9 cellular contexts compared by ENCODE assay signal in genomic region chr10:125448596-125448995, GRCh38.
DNase-seq lines count a peak whose midpoint lies in the region; ATAC-seq and TF ChIP-seq lines count a peak whose summit lies in the region.
"Had no signal": no experiment of that assay in that cellular context is flagged by ENCODE, and none has a peak within 500 bp of the region (broad histone marks: within the 10 kb centered on the region; RNA-seq: fewer than 3 reads in every experiment).

No MANE protein-coding gene starts in this region.

- BruUV-seq in OCI-LY7 (replicated peaks; lab: Mats Ljungman, UMichigan) = no TSS peak

- H3K9me2 ChIP-seq in OCI-LY7 (ENCODE audit: insufficient read depth, low read length) = no peaks in the 10 kb centered on the region

- H4K20me1 ChIP-seq in OCI-LY7 (ENCODE audit: insufficient read depth, low read length) = no peaks in the 10 kb centered on the region

- intact Hi-C loops in OCI-LY7 (cut with micrococcal nuclease; ENCODE audit: unreplicated experiment) = no loop called here

- 34 to 35% methylated on average over 5 of the region's 5 CpGs for WGBS in gastroesophageal sphincter (ENCODE audit: low coverage in 1 of 2), 2 donors

- ATAC-seq in gastroesophageal sphincter = no peak
- no peak for ATAC-seq in GM18868 (IDR thresholded peaks at IDR 0.05; ENCODE audit: unreplicated experiment)
- ATAC-seq in GM19324 (IDR thresholded peaks at IDR 0.05; ENCODE audit: low FRiP score, unreplicated experiment) = no peak
- ATAC-seq: gastrocnemius medialis had no signal

- H3K36me3 ChIP-seq in OCI-LY7 (ENCODE audit: insufficient read depth, low read length) (no peaks in the 10 kb centered on the region), gastroesophageal sphincter (no peaks in the 10 kb centered on the region)
- H3K36me3 ChIP-seq: gastrocnemius medialis had no signal

- TF ChIP-seq CTCF in GM12865 (IDR thresholded peaks at IDR 0.05; ENCODE audit: insufficient read depth, low read depth, low read length, missing control alignments) = peak; percentile 42
- TF ChIP-seq CTCF in OCI-LY7 (conservative IDR thresholded peaks at IDR 0.05; ENCODE audit: low read length) = peak; percentile 69
- TF ChIP-seq CTCF in fibroblast of the aortic adventitia (IDR thresholded peaks at IDR 0.05; ENCODE audit: insufficient read depth, low read length) = peak; percentile 40
- peak in 1 of 4 experiments; percentile 37 for TF ChIP-seq CTCF in gastroesophageal sphincter (IDR thresholded peaks at IDR 0.05)

- TF ChIP-seq EP300 in gastroesophageal sphincter (IDR thresholded peaks at IDR 0.05) = no peak

- CTCF ChIA-PET in OCI-LY7 (lab: Charles Lee; ENCODE audit: unreplicated experiment) = no interaction called here

- H3K79me2 ChIP-seq in OCI-LY7 (ENCODE audit: insufficient read depth, low read depth, low read length) = no peaks in the 10 kb centered on the region

- H3K4me1 ChIP-seq in OCI-LY7 (ENCODE audit: insufficient read depth, low read length, poor library complexity, severe bottlenecking) (no peaks in the 10 kb centered on the region), gastroesophageal sphincter (peaks cover 0 to 2% (median 0%) of the 10 kb centered on the region in 3 donors)
- H3K4me1 ChIP-seq: gastrocnemius medialis had no signal

- H2AFZ ChIP-seq in OCI-LY7 (ENCODE audit: low read length) = no peak overlapping the region

- TF ChIP-seq POLR2A in gastroesophageal sphincter (IDR thresholded peaks at IDR 0.05) = no peak

- H3K9me3 ChIP-seq in OCI-LY7 (ENCODE audit: low read length) (no peaks in the 10 kb centered on the region), gastroesophageal sphincter (no peaks in the 10 kb centered on the region)
- H3K9me3 ChIP-seq: gastrocnemius medialis had no signal

- no peaks in the 10 kb centered on the region for H3K27me3 ChIP-seq in gastroesophageal sphincter

- no peak overlapping the region for H3K4me3 ChIP-seq in GM12865 (ENCODE audit: low read depth, low read length)
- no peak overlapping the region for H3K4me3 ChIP-seq in OCI-LY7 (ENCODE audit: low read depth, low read length, poor library complexity, severe bottlenecking)
- H3K4me3 ChIP-seq in fibroblast of the aortic adventitia (ENCODE audit: low read depth, low read length) = no peak overlapping the region
- no peak overlapping the region for H3K4me3 ChIP-seq in gastroesophageal sphincter
- H3K4me3 ChIP-seq: gastrocnemius medialis had no signal

- H3K4me2 ChIP-seq in OCI-LY7 (ENCODE audit: low read length) = no peak overlapping the region

- no peak overlapping the region for H3K27ac ChIP-seq in OCI-LY7 (ENCODE audit: low read depth, low read length, poor library complexity, severe bottlenecking)
- H3K27ac ChIP-seq in gastroesophageal sphincter = no peak overlapping the region
- H3K27ac ChIP-seq: gastrocnemius medialis had no signal

- POLR2A ChIA-PET in OCI-LY7 (lab: Charles Lee) = no interaction called here

- DNase-seq in AG08396 (ENCODE audit: low spot score) (peak; percentile 17), GM12865 (ENCODE audit: low read depth) (peak; percentile 13), OCI-LY7 (ENCODE audit: low spot score) (peak; percentile 8), fibroblast of the aortic adventitia (ENCODE audit: low read depth) (peak; percentile 2), amniotic stem cell (lab: John Stamatoyannopoulos, UW) (no peak)
- DNase-seq: gastrocnemius medialis had no signal
